In the genomic region with DNA sequence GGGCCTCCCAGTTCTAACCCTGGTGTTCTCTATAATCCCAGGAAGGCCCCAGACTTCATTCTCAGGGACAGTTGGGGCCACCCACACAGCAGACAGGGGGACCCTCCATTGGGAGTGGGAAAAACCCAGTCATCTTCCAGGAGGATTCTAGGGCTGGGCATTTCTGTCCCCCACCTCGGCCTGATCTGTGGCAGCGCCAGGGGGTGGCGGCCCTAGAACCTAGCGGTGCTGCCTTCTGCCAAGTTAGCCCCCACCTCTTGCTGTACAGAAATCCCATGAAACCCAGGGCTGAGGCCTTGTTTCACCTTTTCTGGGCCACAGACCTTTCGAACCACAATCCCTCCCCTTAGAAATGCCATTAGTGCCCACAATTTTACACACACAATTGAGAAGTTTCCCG, we compare ENCODE assay signal across 10 cellular contexts. TPM values are rescaled to one million over a fixed set of nuclear protein-coding genes. Genes with fewer than 3 reads are reported as not detected.
"Had no signal": no experiment of that assay in that cellular context is flagged by ENCODE, and none has a peak within 500 bp of the region (broad histone marks: within the 10 kb centered on the region; RNA-seq: fewer than 3 reads in every experiment).

No MANE protein-coding gene starts in this region.

- H3K4me1 ChIP-seq: breast epithelium, pancreas had no signal

- H3K27ac ChIP-seq: ascending aorta, breast epithelium, epithelial cell of prostate, pancreas, upper lobe of right lung had no signal

- H3K36me3 Mint-ChIP-seq: activated CD4-positive, alpha-beta memory T cell treated with anti-CD3 and anti-CD28 coated beads for 36 hours; stimulated activated naive B cell treated with anti-CD40 and anti-IgM and Interleukin-4, amounts not matched to agents 10 μg/mL and 1 μg/mL and 100 μg/mL, for 72 hours had no signal

- FAIRE-seq: pancreas had no signal

- H3K9me3 ChIP-seq: ascending aorta, breast epithelium, pancreas, upper lobe of right lung had no signal

- H3K27ac Mint-ChIP-seq: activated B cell treated with CpG ODN at 0.5 μM for 24 hours; activated CD4-positive, alpha-beta memory T cell treated with anti-CD3 and anti-CD28 coated beads for 36 hours; activated T-helper 17 cell treated with anti-CD3 and anti-CD28 coated beads, Interleukin-2, amount 50 U/mL, for 72 hours; effector memory CD8-positive, alpha-beta T cell; stimulated activated naive B cell treated with anti-CD40 and anti-IgM and Interleukin-4, amounts not matched to agents 10 μg/mL and 1 μg/mL and 100 μg/mL, for 72 hours had no signal

- H3K9me3 Mint-ChIP-seq: activated B cell treated with CpG ODN at 0.5 μM for 24 hours; activated CD4-positive, alpha-beta memory T cell treated with anti-CD3 and anti-CD28 coated beads for 36 hours; activated T-helper 17 cell treated with anti-CD3 and anti-CD28 coated beads, Interleukin-2, amount 50 U/mL, for 72 hours; effector memory CD8-positive, alpha-beta T cell; stimulated activated naive B cell treated with anti-CD40 and anti-IgM and Interleukin-4, amounts not matched to agents 10 μg/mL and 1 μg/mL and 100 μg/mL, for 72 hours had no signal

- H3K4me3 Mint-ChIP-seq: activated B cell treated with CpG ODN at 0.5 μM for 24 hours; activated CD4-positive, alpha-beta memory T cell treated with anti-CD3 and anti-CD28 coated beads for 36 hours; activated T-helper 17 cell treated with anti-CD3 and anti-CD28 coated beads, Interleukin-2, amount 50 U/mL, for 72 hours; effector memory CD8-positive, alpha-beta T cell; stimulated activated naive B cell treated with anti-CD40 and anti-IgM and Interleukin-4, amounts not matched to agents 10 μg/mL and 1 μg/mL and 100 μg/mL, for 72 hours had no signal

- H3K27me3 ChIP-seq: ascending aorta, pancreas had no signal

- H3K4me3 ChIP-seq: ascending aorta, breast epithelium, pancreas, upper lobe of right lung had no signal

- H3K36me3 ChIP-seq: breast epithelium, pancreas, upper lobe of right lung had no signal

RNA-seq across cellular contexts. Expression of gene CHST1, which starts 9.6 kb away (rescaled TPM):
- total RNA-seq: activated B cell treated with CpG ODN at 0.5 μM for 24 hours; activated T-helper 17 cell treated with anti-CD3 and anti-CD28 coated beads, Interleukin-2, amount 50 U/mL, for 72 hours had no signal
